ENCODE assay signal across 8 cellular contexts in the genomic region with DNA sequence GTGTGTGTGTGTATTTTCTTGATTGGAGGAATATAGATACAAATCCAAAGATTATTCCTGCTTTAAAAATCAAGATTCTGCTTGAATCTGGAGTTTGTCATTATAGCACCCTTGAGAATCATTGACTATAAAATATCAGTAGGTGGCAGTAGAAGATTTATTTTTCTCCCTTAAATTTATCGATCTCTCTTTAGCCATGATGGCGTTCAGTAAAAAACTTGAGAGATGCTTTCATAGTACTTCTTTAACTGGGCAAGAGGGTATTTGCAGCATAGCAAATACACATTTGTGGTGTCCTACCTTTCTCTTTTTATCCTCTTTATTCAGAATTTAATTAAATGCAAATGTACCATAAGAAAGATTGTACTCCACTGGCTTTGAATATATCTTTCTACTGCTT.
DNase-seq lines count a peak whose midpoint lies in the region; ATAC-seq and TF ChIP-seq lines count a peak whose summit lies in the region.

No MANE protein-coding gene starts in this region.

- ATAC-seq in GM18511 (IDR thresholded peaks at IDR 0.05; ENCODE audit: unreplicated experiment) (peak; percentile 65), foreskin keratinocyte (peak; percentile 67), GM21360 (IDR thresholded peaks at IDR 0.05; ENCODE audit: unreplicated experiment) (no peak)

- no peak overlapping the region for H3K27ac ChIP-seq in SU-DHL-6 (ENCODE audit: low read depth, low read length)
- no peak overlapping the region for H3K27ac ChIP-seq in foreskin keratinocyte

- H3K9ac ChIP-seq in Loucy (ENCODE audit: low read depth, low read length, poor library complexity, severe bottlenecking), result no peak overlapping the region
- H3K9ac ChIP-seq in SU-DHL-6 (ENCODE audit: low read length), result no peak overlapping the region

- H4K20me1 ChIP-seq in Loucy (ENCODE audit: insufficient read depth, low read length, poor library complexity, severe bottlenecking) (no peaks in the 10 kb centered on the region), SU-DHL-6 (ENCODE audit: low read depth, low read length) (no peaks in the 10 kb centered on the region)

- peak overlapping the region; percentile 11 for H3K4me2 ChIP-seq in Loucy (ENCODE audit: low read depth, low read length, poor library complexity, severe bottlenecking)
- no peak overlapping the region for H3K4me2 ChIP-seq in SU-DHL-6 (ENCODE audit: low read depth, low read length, poor library complexity, severe bottlenecking)

- no peaks in the 10 kb centered on the region for H3K9me2 ChIP-seq in Loucy (replicated peaks; ENCODE audit: low read depth, low read length)
- H3K9me2 ChIP-seq in SU-DHL-6 (replicated peaks; ENCODE audit: insufficient read depth, low read length), result no peaks in the 10 kb centered on the region

- H3K4me1 ChIP-seq in Loucy (ENCODE audit: insufficient read depth, low read length, poor library complexity, severe bottlenecking) (no peaks in the 10 kb centered on the region), foreskin keratinocyte (no peaks in the 10 kb centered on the region)

- H3K27me3 ChIP-seq in Loucy (ENCODE audit: insufficient read depth, low read length, poor library complexity, severe bottlenecking), result no peaks in the 10 kb centered on the region
- H3K27me3 ChIP-seq in SU-DHL-6 (ENCODE audit: low read length), result no peaks in the 10 kb centered on the region
- no peaks in the 10 kb centered on the region for H3K27me3 ChIP-seq in foreskin keratinocyte

- TF ChIP-seq CTCF in Loucy (conservative IDR thresholded peaks at IDR 0.05; ENCODE audit: low read length) (peak; percentile 49), SU-DHL-6 (IDR thresholded peaks at IDR 0.05; ENCODE audit: insufficient read depth, low read length, poor library complexity, severe bottlenecking) (peak; percentile 19), foreskin keratinocyte (conservative IDR thresholded peaks at IDR 0.05) (peak; percentile 70)

- 0 out of 2 replicates have a peak overlapping the region, but pooled peaks have one; percentile 28 for H2AFZ ChIP-seq in Loucy (ENCODE audit: low read length)
- H2AFZ ChIP-seq in SU-DHL-6 (ENCODE audit: low read depth, low read length, severe bottlenecking), result no peak overlapping the region

- H3K79me2 ChIP-seq in Loucy (ENCODE audit: insufficient read depth, low read length) (no peaks in the 10 kb centered on the region), SU-DHL-6 (ENCODE audit: insufficient read depth, low read length) (no peaks in the 10 kb centered on the region)

- H3F3A ChIP-seq in Loucy (ENCODE audit: low read depth) (no peaks in the 10 kb centered on the region), SU-DHL-6 (ENCODE audit: insufficient read depth) (no peaks in the 10 kb centered on the region)

- DNase-seq in ACHN, result peak; percentile 37
- DNase-seq in foreskin keratinocyte, result peak in 1 of 2 donors; percentile 21
- peak; percentile 28 for DNase-seq in retina
- no peak for DNase-seq in NK-92 (lab: John Stamatoyannopoulos, UW; ENCODE audit: unreplicated experiment)

- in situ Hi-C loops in ACHN (cut with HindIII; ENCODE audit: low pct_ligation_motif_present, low pct_unique_long_range_greater_than_20kb, low sequenced_read_pairs), result no loop called here

- no peaks in the 10 kb centered on the region for H3K9me3 ChIP-seq in Loucy (ENCODE audit: insufficient read depth, low read depth, low read length)
- H3K9me3 ChIP-seq in SU-DHL-6 (ENCODE audit: insufficient read depth, low read length), result no peaks in the 10 kb centered on the region

- H3K4me3 ChIP-seq in Loucy (ENCODE audit: low read length, poor library complexity, severe bottlenecking), result peak overlapping the region; percentile 44
- no peak overlapping the region for H3K4me3 ChIP-seq in SU-DHL-6 (ENCODE audit: insufficient read depth, low read length, poor library complexity, severe bottlenecking)

- H3K36me3 ChIP-seq in Loucy (ENCODE audit: insufficient read depth, low read length) (no peaks in the 10 kb centered on the region), SU-DHL-6 (ENCODE audit: low read length) (no peaks in the 10 kb centered on the region)

Comparison
In these comparisons a context has a peak if more than half of its experiments do, and no peak if none do; other contexts are left out.
1. CTCF ChIP-seq: peak in every context shown above with its lines; median percentile 70 in foreskin keratinocyte; 49 in Loucy; 19 in SU-DHL-6.